Comparison of ENCODE assay signal across 11 cellular contexts in genomic region chr2:202909394-202910192, GRCh38. TPM values are rescaled to one million over a fixed set of nuclear protein-coding genes. Genes with fewer than 3 reads are reported as not detected.
A peak's percentile ranks its signal among the peaks of the same experiment; 100 is the strongest.
DNase-seq lines count a peak whose midpoint lies in the region; ATAC-seq, FAIRE-seq and TF ChIP-seq lines count a peak whose summit lies in the region.
"Had no signal": no experiment of that assay in that cellular context is flagged by ENCODE, and none has a peak within 500 bp of the region (broad histone marks: within the 10 kb centered on the region; RNA-seq: fewer than 3 reads in every experiment).

No MANE protein-coding gene starts in this region.

- H3K9me3 ChIP-seq in HepG2 (ENCODE audit: low read length) (no peaks in the 10 kb centered on the region), right lobe of liver (no peaks in the 10 kb centered on the region), Panc1 (ENCODE audit: control insufficient read depth, insufficient read depth, low read depth, low read length) (no peaks in the 10 kb centered on the region)

- H3K36me3 ChIP-seq in HepG2 (replicated peaks in 1 of 2; ENCODE audit: control insufficient read depth in 1 of 2, insufficient read depth in 2 of 2, low read length in 2 of 2) (peaks cover 2 to 18% of the 10 kb centered on the region in 2 experiments; a peak in 4 of 5 replicates), right lobe of liver (peaks cover 0 to 6% (median 2%) of the 10 kb centered on the region in 4 donors), Panc1 (ENCODE audit: control insufficient read depth, insufficient read depth, low read length) (peaks cover 17% of the 10 kb centered on the region; the same call in 1 of the 2 replicates)

- H4K20me1 ChIP-seq in HepG2 (ENCODE audit: insufficient read depth, low read length), result peaks cover 5% of the 10 kb centered on the region

- no peak overlapping the region for H3K27ac ChIP-seq in HepG2 (ENCODE audit: extremely low read length, insufficient read depth, low read length)
- H3K27ac ChIP-seq in right lobe of liver, result no peak overlapping the region
- no peak overlapping the region for H3K27ac ChIP-seq in Panc1 (ENCODE audit: low read length)

- no peak for TF ChIP-seq EP300 in HepG2 (IDR thresholded peaks at IDR 0.05; ENCODE audit: low read depth in 2 of 2, low read length in 2 of 2)
- TF ChIP-seq EP300 in HepG2 (CRISPR knock-in tag; IDR thresholded peaks at IDR 0.05; ENCODE audit: borderline replicate concordance), result no peak

- BruUV-seq in HepG2 (replicated peaks; lab: Mats Ljungman, UMichigan) (no TSS peak), Panc1 (replicated peaks; lab: Mats Ljungman, UMichigan) (no TSS peak)

- FAIRE-seq in HepG2 (lab: Jason Lieb, UNC), result no peak
- FAIRE-seq: frontal cortex had no signal

- peaks cover 61% of the 10 kb centered on the region for H3K79me2 ChIP-seq in HepG2 (ENCODE audit: insufficient read depth, low read length)

- in situ Hi-C loops in HepG2 (cut with HindIII; ENCODE audit: extremely low pct_ligation_motif_present, low pct_unique_long_range_greater_than_20kb) (no loop called here), Panc1 (cut with HindIII; ENCODE audit: low pct_unique_long_range_greater_than_20kb, low sequenced_read_pairs) (no loop called here)

- no peak for TF ChIP-seq POLR2A in HepG2 (IDR thresholded peaks at IDR 0.05; ENCODE audit: insufficient read depth in 1 of 2, low read depth in 2 of 2, low read length in 2 of 2)
- TF ChIP-seq POLR2A in right lobe of liver (IDR thresholded peaks at IDR 0.05), result no peak

- H2AFZ ChIP-seq in HepG2 (ENCODE audit: low read length), result no peak overlapping the region

- peak overlapping the region; percentile 99 for H3K4me2 ChIP-seq in HepG2 (ENCODE audit: low read depth, low read length)

- TF ChIP-seq CTCF in HepG2 (CRISPR knock-in tag; IDR thresholded peaks at IDR 0.05) (no peak), right lobe of liver (IDR thresholded peaks at IDR 0.05) (no peak), Panc1 (IDR thresholded peaks at IDR 0.05) (no peak), fibroblast of the aortic adventitia (IDR thresholded peaks at IDR 0.05; ENCODE audit: insufficient read depth, low read length) (no peak)

- ATAC-seq in HepG2 (no peak), right lobe of liver (no peak), Panc1 (no peak)

- WGBS in HepG2 (ENCODE audit: low lambda C conversion rate), result 83% methylated on average over 6 of the region's 6 CpGs
- 81% methylated on average over 5 of the region's 6 CpGs for WGBS in right lobe of liver (ENCODE audit: insufficient coverage, low coverage, low lambda C conversion rate, missing lambda C conversion rate)

- peak overlapping the region; percentile 88 to 96 (median 91) for H3K4me3 ChIP-seq in HepG2 (replicated peaks in 1 of 3; ENCODE audit: insufficient read depth in 1 of 3, low read depth in 2 of 3, low read length in 3 of 3)
- H3K4me3 ChIP-seq in right lobe of liver, result no peak overlapping the region
- H3K4me3 ChIP-seq in Panc1 (ENCODE audit: low read depth in 2 of 2, low read length in 2 of 2), result peak overlapping the region; percentile 99 to 100; a peak in 3 of 4 replicates
- H3K4me3 ChIP-seq in fibroblast of the aortic adventitia (ENCODE audit: low read depth, low read length), result peak overlapping the region; percentile 95

- peaks cover 26% of the 10 kb centered on the region for H3K4me1 ChIP-seq in HepG2 (ENCODE audit: insufficient read depth, low read length)
- peaks cover 0 to 13% (median 8%) of the 10 kb centered on the region in 4 donors for H3K4me1 ChIP-seq in right lobe of liver
- H3K4me1 ChIP-seq in Panc1 (ENCODE audit: control insufficient read depth, insufficient read depth, low read length), result no peaks in the 10 kb centered on the region

- intact Hi-C loops in HepG2 (cut with micrococcal nuclease; ENCODE audit: unreplicated experiment) (loop anchor here (2.0 to 10.0 kb wide), 4 partner anchors 105 to 329 kb away; partner anchors contain the start of genes CYP20A1 and NBEAL1), right lobe of liver (cut with DNase I) (no loop called here), Panc1 (cut with micrococcal nuclease; ENCODE audit: unreplicated experiment) (no loop called here)

- POLR2A ChIA-PET in HepG2 (lab: Yijun Ruan, JAX) (no interaction called here), Panc1 (lab: Charles Lee) (interaction anchor here (0.6 kb wide), 1 partner anchor 100 kb away, joined by 8 read pairs; no protein-coding TSS in a partner anchor)

- DNase-seq in HepG2 (ENCODE audit: low spot score) (no peak), right lobe of liver (no peak), Panc1 (ENCODE audit: low read depth, low spot score) (no peak), fibroblast of the aortic adventitia (ENCODE audit: low read depth) (no peak), cerebellar nuclear complex (lab: John Stamatoyannopoulos, UW) (no peak), NCI-H226 (no peak), NCI-H524 (lab: John Stamatoyannopoulos, UW) (no peak), AG08395 (ENCODE audit: low spot score) (no peak)
- DNase-seq: amygdala, NCI-H1417 treated with DMSO at 0.1 percent for 48 hours had no signal

- TF ChIP-seq RAD21 in HepG2 (CRISPR knock-in tag; IDR thresholded peaks at IDR 0.05), result no peak

- CTCF ChIA-PET in HepG2 (lab: Yijun Ruan, JAX; ENCODE audit: low intra/inter-chr PET ratio, low total read pairs), result no interaction called here
- CTCF ChIA-PET in Panc1 (lab: Charles Lee), result no interaction called here

- H3K27me3 ChIP-seq in HepG2 (ENCODE audit: control insufficient read depth in 1 of 2, insufficient read depth in 2 of 2, low read length in 2 of 2), result peaks cover 0 to 4% of the 10 kb centered on the region in 2 experiments; a peak in 2 of 5 replicates
- H3K27me3 ChIP-seq in right lobe of liver, result no peaks in the 10 kb centered on the region
- no peaks in the 10 kb centered on the region for H3K27me3 ChIP-seq in Panc1 (ENCODE audit: control insufficient read depth, insufficient read depth, low read length)

- H3K9ac ChIP-seq in HepG2 (ENCODE audit: insufficient read depth, low read depth, low read length), result peak overlapping the region; percentile 97

RNA-seq across cellular contexts. Expression of gene WDR12, which starts 1.9 kb away (rescaled TPM):
- total RNA-seq in HepG2 (2016; rRNA removed; fragmentation: Illumina TruSeq; extraction: Trizol), result 216 and 330 TPM in 2 replicates
- total RNA-seq in HepG2 (2016; cell fraction: cytosol; rRNA removed; fragmentation: Illumina TruSeq; extraction: Trizol; ENCODE audit: low read depth), result 27.5 and 31.5 TPM in 2 replicates
- total RNA-seq in HepG2 (2016; cell fraction: insoluble cytoplasmic fraction; rRNA removed; fragmentation: Illumina TruSeq; extraction: Trizol), result 213 and 333 TPM in 2 replicates
- 55.3 and 59.8 TPM in 2 replicates for total RNA-seq in HepG2 (2016; cell fraction: membrane; rRNA removed; fragmentation: Illumina TruSeq; extraction: Trizol)
- total RNA-seq in HepG2 (2016; cell fraction: nucleus; rRNA removed; fragmentation: Illumina TruSeq; extraction: Trizol), result 103 and 110 TPM in 2 replicates
- 60.5 and 94.4 TPM in 2 replicates for polyA plus RNA-seq in HepG2 (2011; rRNA removed)
- 19.0 and 23.4 TPM in 2 replicates for polyA plus RNA-seq in HepG2 (2011; cell fraction: cytosol; rRNA removed)
- polyA plus RNA-seq in HepG2 (2011; cell fraction: nucleus; rRNA removed), result 17.4 and 19.0 TPM in 2 replicates
- 101 and 137 TPM in 2 replicates for polyA plus RNA-seq in HepG2 (2012)
- 15.2 and 19.1 TPM in 2 replicates for polyA plus RNA-seq in HepG2 (2016; cell fraction: cytosol; fragmentation: Illumina TruSeq; extraction: Trizol; ENCODE audit: low read depth)
- polyA plus RNA-seq in HepG2 (2016; cell fraction: insoluble cytoplasmic fraction; fragmentation: Illumina TruSeq; extraction: Trizol; ENCODE audit: low read depth), result 290 and 293 TPM in 2 replicates
- polyA plus RNA-seq in HepG2 (2016; cell fraction: membrane; fragmentation: Illumina TruSeq; extraction: Trizol; ENCODE audit: low read depth), result 42.4 and 46.7 TPM in 2 replicates
- polyA plus RNA-seq in HepG2 (2016; cell fraction: nucleus; fragmentation: Illumina TruSeq; extraction: Trizol; ENCODE audit: insufficient read depth, low read depth), result 180 and 190 TPM in 2 replicates
- 14.9 and 21.8 TPM in 2 replicates for polyA minus RNA-seq in HepG2 (2011; rRNA and poly(A)+ RNA removed; ENCODE audit: low replicate concordance)
- 48.1 and 67.0 TPM in 2 replicates for polyA minus RNA-seq in HepG2 (2011; cell fraction: cytosol; rRNA and poly(A)+ RNA removed)
- 60.8 and 73.0 TPM in 2 replicates for polyA minus RNA-seq in HepG2 (2011; cell fraction: nucleus; rRNA and poly(A)+ RNA removed)
- 10 to 100 TPM; 14.2 to 27.0 (median 19.8) TPM for total RNA-seq in right lobe of liver
- 100 TPM for total RNA-seq in Panc1 (2021; ENCODE audit: unreplicated experiment)
- polyA plus RNA-seq in Panc1 (2012; ENCODE audit: insufficient read length), result 59.4 TPM
- total RNA-seq in fibroblast of the aortic adventitia (ENCODE audit: low replicate concordance), result 28.1 and 34.4 TPM in 2 replicates

RNA-seq across cellular contexts. Expression of gene CARF, which starts 2.5 kb away (rescaled TPM):
- total RNA-seq in HepG2 (2016; rRNA removed; fragmentation: Illumina TruSeq; extraction: Trizol) (3.0 and 3.7 TPM in 2 replicates), right lobe of liver (1 to 10 TPM; 3.0 to 6.9 (median 4.3) TPM), Panc1 (2021; ENCODE audit: unreplicated experiment) (8.0 TPM), fibroblast of the aortic adventitia (ENCODE audit: low replicate concordance) (14.0 and 14.2 TPM in 2 replicates)
- 5.1 and 6.0 TPM in 2 replicates for total RNA-seq in HepG2 (2016; cell fraction: cytosol; rRNA removed; fragmentation: Illumina TruSeq; extraction: Trizol; ENCODE audit: low read depth)
- 3.2 TPM in 2 replicates for total RNA-seq in HepG2 (2016; cell fraction: insoluble cytoplasmic fraction; rRNA removed; fragmentation: Illumina TruSeq; extraction: Trizol)
- total RNA-seq in HepG2 (2016; cell fraction: membrane; rRNA removed; fragmentation: Illumina TruSeq; extraction: Trizol), result 4.4 and 5.5 TPM in 2 replicates
- total RNA-seq in HepG2 (2016; cell fraction: nucleus; rRNA removed; fragmentation: Illumina TruSeq; extraction: Trizol), result 4.1 and 7.1 TPM in 2 replicates
- 5.0 and 5.4 TPM in 2 replicates for polyA plus RNA-seq in HepG2 (2011; rRNA removed)
- 0.99 and 1.7 TPM in 2 replicates for polyA plus RNA-seq in HepG2 (2011; cell fraction: cytosol; rRNA removed)
- 4.3 and 6.0 TPM in 2 replicates for polyA plus RNA-seq in HepG2 (2011; cell fraction: nucleus; rRNA removed)
- 2.4 and 3.7 TPM in 2 replicates for polyA plus RNA-seq in HepG2 (2012)
- 0.49 and 0.67 TPM in 2 replicates for polyA plus RNA-seq in HepG2 (2016; cell fraction: cytosol; fragmentation: Illumina TruSeq; extraction: Trizol; ENCODE audit: low read depth)
- polyA plus RNA-seq in HepG2 (2016; cell fraction: insoluble cytoplasmic fraction; fragmentation: Illumina TruSeq; extraction: Trizol; ENCODE audit: low read depth), result 2.2 and 2.8 TPM in 2 replicates
- polyA plus RNA-seq in HepG2 (2016; cell fraction: membrane; fragmentation: Illumina TruSeq; extraction: Trizol; ENCODE audit: low read depth), result 1.2 and 2.2 TPM in 2 replicates
- 6.4 and 7.4 TPM in 2 replicates for polyA plus RNA-seq in HepG2 (2016; cell fraction: nucleus; fragmentation: Illumina TruSeq; extraction: Trizol; ENCODE audit: insufficient read depth, low read depth)
- 1.1 and 1.2 TPM in 2 replicates for polyA minus RNA-seq in HepG2 (2011; rRNA and poly(A)+ RNA removed; ENCODE audit: low replicate concordance)
- 2.8 and 4.5 TPM in 2 replicates for polyA minus RNA-seq in HepG2 (2011; cell fraction: cytosol; rRNA and poly(A)+ RNA removed)
- 9.0 and 12.1 TPM in 2 replicates for polyA minus RNA-seq in HepG2 (2011; cell fraction: nucleus; rRNA and poly(A)+ RNA removed)
- polyA plus RNA-seq in Panc1 (2012; ENCODE audit: insufficient read length), result 2.7 TPM

RNA-seq across cellular contexts. Expression of gene ICA1L, which starts 38.0 kb away (rescaled TPM):
- total RNA-seq in HepG2 (2016; rRNA removed; fragmentation: Illumina TruSeq; extraction: Trizol) (2.1 and 2.4 TPM in 2 replicates), right lobe of liver (under 1 TPM; 0.07 to 0.53 (median 0.15) TPM), Panc1 (2021; ENCODE audit: unreplicated experiment) (6.4 TPM), fibroblast of the aortic adventitia (ENCODE audit: low replicate concordance) (8.9 TPM in 2 replicates)
- 1.8 and 3.4 TPM in 2 replicates for total RNA-seq in HepG2 (2016; cell fraction: cytosol; rRNA removed; fragmentation: Illumina TruSeq; extraction: Trizol; ENCODE audit: low read depth)
- total RNA-seq in HepG2 (2016; cell fraction: insoluble cytoplasmic fraction; rRNA removed; fragmentation: Illumina TruSeq; extraction: Trizol), result 2.0 and 2.4 TPM in 2 replicates
- 2.4 and 3.0 TPM in 2 replicates for total RNA-seq in HepG2 (2016; cell fraction: membrane; rRNA removed; fragmentation: Illumina TruSeq; extraction: Trizol)
- total RNA-seq in HepG2 (2016; cell fraction: nucleus; rRNA removed; fragmentation: Illumina TruSeq; extraction: Trizol), result 3.6 and 5.2 TPM in 2 replicates
- 1.5 and 2.0 TPM in 2 replicates for polyA plus RNA-seq in HepG2 (2011; rRNA removed)
- polyA plus RNA-seq in HepG2 (2011; cell fraction: cytosol; rRNA removed), result 0.47 and 0.77 TPM in 2 replicates
- polyA plus RNA-seq in HepG2 (2011; cell fraction: nucleus; rRNA removed), result 1.6 and 2.1 TPM in 2 replicates
- 0.85 and 1.6 TPM in 2 replicates for polyA plus RNA-seq in HepG2 (2012)
- polyA plus RNA-seq in HepG2 (2016; cell fraction: cytosol; fragmentation: Illumina TruSeq; extraction: Trizol; ENCODE audit: low read depth), result 0.46 and 0.53 TPM in 2 replicates
- 1.6 and 2.1 TPM in 2 replicates for polyA plus RNA-seq in HepG2 (2016; cell fraction: insoluble cytoplasmic fraction; fragmentation: Illumina TruSeq; extraction: Trizol; ENCODE audit: low read depth)
- polyA plus RNA-seq in HepG2 (2016; cell fraction: membrane; fragmentation: Illumina TruSeq; extraction: Trizol; ENCODE audit: low read depth), result 0.85 and 1.3 TPM in 2 replicates
- 4.9 and 5.1 TPM in 2 replicates for polyA plus RNA-seq in HepG2 (2016; cell fraction: nucleus; fragmentation: Illumina TruSeq; extraction: Trizol; ENCODE audit: insufficient read depth, low read depth)
- 0.40 and 0.56 TPM in 2 replicates for polyA minus RNA-seq in HepG2 (2011; rRNA and poly(A)+ RNA removed; ENCODE audit: low replicate concordance)
- 1.4 and 3.0 TPM in 2 replicates for polyA minus RNA-seq in HepG2 (2011; cell fraction: cytosol; rRNA and poly(A)+ RNA removed)
- 6.4 and 7.5 TPM in 2 replicates for polyA minus RNA-seq in HepG2 (2011; cell fraction: nucleus; rRNA and poly(A)+ RNA removed)
- polyA plus RNA-seq in Panc1 (2012; ENCODE audit: insufficient read length), result 3.6 TPM

Comparison
In these comparisons a context has a peak if more than half of its experiments do, and no peak if none do; other contexts are left out.
1. H3K4me3 ChIP-seq: peak in HepG2 (3 of 3), Panc1 (2 of 2) and fibroblast of the aortic adventitia (single experiment); none in right lobe of liver (0 of 3).